2 cellular contexts compared by ENCODE assay signal in the genomic region with DNA sequence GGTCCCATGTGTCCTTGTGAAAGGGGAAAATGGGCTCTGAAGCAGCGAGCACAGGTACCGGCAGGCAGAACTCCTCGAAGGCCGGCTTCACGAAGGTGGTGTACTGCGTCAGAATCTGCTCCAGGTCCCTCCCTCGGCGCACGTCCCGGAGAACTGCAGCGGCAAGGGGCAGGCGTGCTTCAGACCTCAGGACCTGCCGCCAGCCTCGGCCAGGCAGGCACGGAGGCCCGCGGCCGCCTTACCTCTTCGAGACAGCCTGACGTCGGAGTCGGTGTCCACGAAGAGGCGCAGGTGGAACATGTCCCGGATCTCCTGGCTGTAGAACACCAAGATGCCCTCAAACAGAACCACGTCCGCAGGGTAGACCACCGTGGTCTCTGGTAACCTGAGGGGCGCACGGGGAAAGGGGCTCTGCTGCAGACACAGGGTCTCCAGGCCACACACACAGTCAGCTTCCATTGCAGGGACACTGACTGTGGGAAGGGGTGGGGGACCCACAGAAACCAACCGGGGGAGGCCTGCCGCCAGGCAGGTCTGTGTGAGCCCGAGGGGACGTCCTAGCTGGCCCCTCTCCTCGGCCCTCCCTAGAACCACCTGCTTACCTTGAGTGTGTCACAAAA.
TF ChIP-seq lines count a peak whose summit lies in the region.

No MANE protein-coding gene starts in this region.

TF ChIP-seq in liver, 16 proteins besides CTCF, POLR2A, EP300 and RAD21:
- no peak for TF ChIP-seq YY1 (IDR thresholded peaks at IDR 0.05)
- no peak for TF ChIP-seq FOXA2 (IDR thresholded peaks at IDR 0.05)
- TF ChIP-seq HNF4G (IDR thresholded peaks at IDR 0.05): no peak
- no peak for TF ChIP-seq FOXA1 (IDR thresholded peaks at IDR 0.05)
- TF ChIP-seq GABPA (IDR thresholded peaks at IDR 0.05 in 1 of 2, conservative IDR thresholded peaks at IDR 0.05 in 1 of 2): no peak
- no peak for TF ChIP-seq TAF1 (conservative IDR thresholded peaks at IDR 0.05)
- TF ChIP-seq SP1 (IDR thresholded peaks at IDR 0.05): no peak
- TF ChIP-seq, protein P1, sequence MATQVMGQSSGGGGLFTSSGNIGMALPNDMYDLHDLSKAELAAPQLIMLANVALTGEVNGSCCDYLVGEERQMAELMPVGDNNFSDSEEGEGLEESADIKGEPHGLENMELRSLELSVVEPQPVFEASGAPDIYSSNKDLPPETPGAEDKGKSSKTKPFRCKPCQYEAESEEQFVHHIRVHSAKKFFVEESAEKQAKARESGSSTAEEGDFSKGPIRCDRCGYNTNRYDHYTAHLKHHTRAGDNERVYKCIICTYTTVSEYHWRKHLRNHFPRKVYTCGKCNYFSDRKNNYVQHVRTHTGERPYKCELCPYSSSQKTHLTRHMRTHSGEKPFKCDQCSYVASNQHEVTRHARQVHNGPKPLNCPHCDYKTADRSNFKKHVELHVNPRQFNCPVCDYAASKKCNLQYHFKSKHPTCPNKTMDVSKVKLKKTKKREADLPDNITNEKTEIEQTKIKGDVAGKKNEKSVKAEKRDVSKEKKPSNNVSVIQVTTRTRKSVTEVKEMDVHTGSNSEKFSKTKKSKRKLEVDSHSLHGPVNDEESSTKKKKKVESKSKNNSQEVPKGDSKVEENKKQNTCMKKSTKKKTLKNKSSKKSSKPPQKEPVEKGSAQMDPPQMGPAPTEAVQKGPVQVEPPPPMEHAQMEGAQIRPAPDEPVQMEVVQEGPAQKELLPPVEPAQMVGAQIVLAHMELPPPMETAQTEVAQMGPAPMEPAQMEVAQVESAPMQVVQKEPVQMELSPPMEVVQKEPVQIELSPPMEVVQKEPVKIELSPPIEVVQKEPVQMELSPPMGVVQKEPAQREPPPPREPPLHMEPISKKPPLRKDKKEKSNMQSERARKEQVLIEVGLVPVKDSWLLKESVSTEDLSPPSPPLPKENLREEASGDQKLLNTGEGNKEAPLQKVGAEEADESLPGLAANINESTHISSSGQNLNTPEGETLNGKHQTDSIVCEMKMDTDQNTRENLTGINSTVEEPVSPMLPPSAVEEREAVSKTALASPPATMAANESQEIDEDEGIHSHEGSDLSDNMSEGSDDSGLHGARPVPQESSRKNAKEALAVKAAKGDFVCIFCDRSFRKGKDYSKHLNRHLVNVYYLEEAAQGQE (IDR thresholded peaks at IDR 0.05): no peak
- TF ChIP-seq, protein P2, sequence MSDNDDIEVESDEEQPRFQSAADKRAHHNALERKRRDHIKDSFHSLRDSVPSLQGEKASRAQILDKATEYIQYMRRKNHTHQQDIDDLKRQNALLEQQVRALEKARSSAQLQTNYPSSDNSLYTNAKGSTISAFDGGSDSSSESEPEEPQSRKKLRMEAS (IDR thresholded peaks at IDR 0.05): no peak
- no peak for TF ChIP-seq RXRA (IDR thresholded peaks at IDR 0.05)
- TF ChIP-seq HNF4A (conservative IDR thresholded peaks at IDR 0.05): no peak
- TF ChIP-seq NR2F2 (IDR thresholded peaks at IDR 0.05): no peak
- TF ChIP-seq, protein P3, sequence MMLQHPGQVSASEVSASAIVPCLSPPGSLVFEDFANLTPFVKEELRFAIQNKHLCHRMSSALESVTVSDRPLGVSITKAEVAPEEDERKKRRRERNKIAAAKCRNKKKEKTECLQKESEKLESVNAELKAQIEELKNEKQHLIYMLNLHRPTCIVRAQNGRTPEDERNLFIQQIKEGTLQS (IDR thresholded peaks at IDR 0.05): no peak
- TF ChIP-seq EGR1 (IDR thresholded peaks at IDR 0.05; ENCODE audit: low read depth in 2 of 2): no peak
- TF ChIP-seq JUND (IDR thresholded peaks at IDR 0.05): no peak

TF ChIP-seq in HepG2, 621 proteins besides CTCF, POLR2A, EP300 and RAD21:
- no peak for TF ChIP-seq ZNF777 (CRISPR knock-in tag; IDR thresholded peaks at IDR 0.05)
